ENCODE assay signal across 9 cellular contexts in genomic region chr1:155219592-155220031, GRCh38. TPM values are rescaled to one million over a fixed set of nuclear protein-coding genes. Genes with fewer than 3 reads are reported as not detected.
DNase-seq lines count a peak whose midpoint lies in the region; ATAC-seq lines count a peak whose summit lies in the region.
"Had no signal": no experiment of that assay in that cellular context is flagged by ENCODE, and none has a peak within 500 bp of the region (broad histone marks: within the 10 kb centered on the region; RNA-seq: fewer than 3 reads in every experiment).

No MANE protein-coding gene starts in this region.

- no peaks in the 10 kb centered on the region for H3K9me3 ChIP-seq in stomach smooth muscle (ENCODE audit: control insufficient read depth in 2 of 2, low read length in 2 of 2)
- H3K9me3 ChIP-seq: SJSA1 had no signal

- CTCF ChIA-PET in activated CD8-positive, alpha-beta memory T cell treated with anti-CD3 and anti-CD28 coated beads, Interleukin-2, amount 10 ng/mL, durations not matched to agents 7 days and 5 days (lab: Charles Lee): interaction anchor here (2.2 to 2.8 kb wide), 2 partner anchors 12 to 31 kb away, joined by 9 to 13 read pairs; partner anchors contain the start of genes MTX1 and THBS3

- intact Hi-C loops in activated T-helper 1 cell treated with anti-CD3 and anti-CD28 coated beads, Interleukin-12 subunit alpha, Interleukin-12 subunit beta, Interleukin-2, Interleukin-4 antibody, amounts not matched to agents 30 ng/mL and 10 ng/mL and 1 ng/mL, durations not matched to agents 14 hours and 24 hours and 36 hours (cut with micrococcal nuclease): no loop called here

- peak; percentile 63 for DNase-seq in activated CD8-positive, alpha-beta memory T cell treated with anti-CD3 and anti-CD28 coated beads, Interleukin-2, amount 10 ng/mL, durations not matched to agents 7 days and 5 days
- no peak for DNase-seq in activated CD8-positive, alpha-beta memory T cell treated with anti-CD3 and anti-CD28 coated beads, Interleukin-2, amount 50 U/mL, for 48 hours
- no peak for DNase-seq in activated T-helper 1 cell treated with anti-CD3 and anti-CD28 coated beads, Interleukin-12 subunit alpha, Interleukin-12 subunit beta, Interleukin-2, Interleukin-4 antibody, amounts not matched to agents 30 ng/mL and 10 ng/mL and 1 ng/mL, durations not matched to agents 14 hours and 24 hours and 36 hours (ENCODE audit: low spot score)
- DNase-seq in inferior parietal cortex (ENCODE audit: extremely low spot score): peak; percentile 84
- no peak for DNase-seq in activated effector memory CD4-positive, alpha-beta T cell treated with Interleukin-2 at 50 U/mL for 16 hours
- DNase-seq in stimulated activated naive CD4-positive, alpha-beta T cell treated with Interleukin-2 at 50 U/mL for 16 hours (lab: John Stamatoyannopoulos, UW): no peak

- H3K36me3 Mint-ChIP-seq in activated CD8-positive, alpha-beta memory T cell treated with anti-CD3 and anti-CD28 coated beads, Interleukin-2, amount 10 ng/mL, durations not matched to agents 7 days and 5 days: peaks cover 3% of the 10 kb centered on the region
- H3K36me3 Mint-ChIP-seq in activated T-helper 1 cell treated with anti-CD3 and anti-CD28 coated beads, Interleukin-12 subunit alpha, Interleukin-12 subunit beta, Interleukin-2, Interleukin-4 antibody, amounts not matched to agents 30 ng/mL and 10 ng/mL and 1 ng/mL, durations not matched to agents 14 hours and 24 hours and 36 hours (ENCODE audit: low read depth): peaks cover 7% of the 10 kb centered on the region

- H3K27ac Mint-ChIP-seq in activated CD8-positive, alpha-beta memory T cell treated with anti-CD3 and anti-CD28 coated beads, Interleukin-2, amount 10 ng/mL, durations not matched to agents 7 days and 5 days: peak overlapping the region; percentile 80
- peak overlapping the region; percentile 53 for H3K27ac Mint-ChIP-seq in activated T-helper 1 cell treated with anti-CD3 and anti-CD28 coated beads, Interleukin-12 subunit alpha, Interleukin-12 subunit beta, Interleukin-2, Interleukin-4 antibody, amounts not matched to agents 30 ng/mL and 10 ng/mL and 1 ng/mL, durations not matched to agents 14 hours and 24 hours and 36 hours

- peak overlapping the region; percentile 24 for H3K27ac ChIP-seq in stomach smooth muscle (ENCODE audit: low read length)
- H3K27ac ChIP-seq: SJSA1 had no signal

- H3K4me3 ChIP-seq in stomach smooth muscle (ENCODE audit: low read length in 2 of 2): peak overlapping the region in 1 of 2 donors; percentile 44
- H3K4me3 ChIP-seq: SJSA1 had no signal

- H3K27me3 ChIP-seq in stomach smooth muscle (ENCODE audit: control insufficient read depth in 1 of 2, insufficient read depth in 2 of 2, low read length in 2 of 2): no peaks in the 10 kb centered on the region
- H3K27me3 ChIP-seq: SJSA1 had no signal

- peaks cover 5% of the 10 kb centered on the region for H3K4me1 ChIP-seq in stomach smooth muscle (ENCODE audit: control insufficient read depth, insufficient read depth, low read length)

- peak; percentile 53 for ATAC-seq in activated CD8-positive, alpha-beta memory T cell treated with anti-CD3 and anti-CD28 coated beads, Interleukin-2, amount 10 ng/mL, durations not matched to agents 7 days and 5 days
- no peak for ATAC-seq in HG02938 (IDR thresholded peaks at IDR 0.05; ENCODE audit: unreplicated experiment)

- H3K27me3 Mint-ChIP-seq in activated CD8-positive, alpha-beta memory T cell treated with anti-CD3 and anti-CD28 coated beads, Interleukin-2, amount 10 ng/mL, durations not matched to agents 7 days and 5 days: no peaks in the 10 kb centered on the region
- no peaks in the 10 kb centered on the region for H3K27me3 Mint-ChIP-seq in activated T-helper 1 cell treated with anti-CD3 and anti-CD28 coated beads, Interleukin-12 subunit alpha, Interleukin-12 subunit beta, Interleukin-2, Interleukin-4 antibody, amounts not matched to agents 30 ng/mL and 10 ng/mL and 1 ng/mL, durations not matched to agents 14 hours and 24 hours and 36 hours (ENCODE audit: insufficient read depth)

- peaks cover 39% of the 10 kb centered on the region for H3K4me1 Mint-ChIP-seq in activated CD8-positive, alpha-beta memory T cell treated with anti-CD3 and anti-CD28 coated beads, Interleukin-2, amount 10 ng/mL, durations not matched to agents 7 days and 5 days
- H3K4me1 Mint-ChIP-seq in activated T-helper 1 cell treated with anti-CD3 and anti-CD28 coated beads, Interleukin-12 subunit alpha, Interleukin-12 subunit beta, Interleukin-2, Interleukin-4 antibody, amounts not matched to agents 30 ng/mL and 10 ng/mL and 1 ng/mL, durations not matched to agents 14 hours and 24 hours and 36 hours (ENCODE audit: low read depth): peaks cover 27% of the 10 kb centered on the region

- no peak overlapping the region for H3K4me3 Mint-ChIP-seq in activated CD8-positive, alpha-beta memory T cell treated with anti-CD3 and anti-CD28 coated beads, Interleukin-2, amount 10 ng/mL, durations not matched to agents 7 days and 5 days
- no peak overlapping the region for H3K4me3 Mint-ChIP-seq in activated T-helper 1 cell treated with anti-CD3 and anti-CD28 coated beads, Interleukin-12 subunit alpha, Interleukin-12 subunit beta, Interleukin-2, Interleukin-4 antibody, amounts not matched to agents 30 ng/mL and 10 ng/mL and 1 ng/mL, durations not matched to agents 14 hours and 24 hours and 36 hours

- no peaks in the 10 kb centered on the region for H3K9me3 Mint-ChIP-seq in activated CD8-positive, alpha-beta memory T cell treated with anti-CD3 and anti-CD28 coated beads, Interleukin-2, amount 10 ng/mL, durations not matched to agents 7 days and 5 days (ENCODE audit: low read depth)
- H3K9me3 Mint-ChIP-seq in activated T-helper 1 cell treated with anti-CD3 and anti-CD28 coated beads, Interleukin-12 subunit alpha, Interleukin-12 subunit beta, Interleukin-2, Interleukin-4 antibody, amounts not matched to agents 30 ng/mL and 10 ng/mL and 1 ng/mL, durations not matched to agents 14 hours and 24 hours and 36 hours: no peaks in the 10 kb centered on the region

- no peak overlapping the region for H3K9ac ChIP-seq in stomach smooth muscle (ENCODE audit: low read length in 2 of 2)

- H3K36me3 ChIP-seq in stomach smooth muscle (ENCODE audit: control insufficient read depth in 2 of 2, insufficient read depth in 2 of 2, low read length in 2 of 2): peaks cover 0 to 2% of the 10 kb centered on the region in 2 donors

RNA-seq across cellular contexts. Expression of gene MTX1, which starts 11.1 kb away (rescaled TPM):
- total RNA-seq in activated CD8-positive, alpha-beta memory T cell treated with anti-CD3 and anti-CD28 coated beads, Interleukin-2, amount 10 ng/mL, durations not matched to agents 7 days and 5 days: 10 to 100 TPM; 39.0 to 48.6 TPM
- total RNA-seq in activated T-helper 1 cell treated with anti-CD3 and anti-CD28 coated beads, Interleukin-12 subunit alpha, Interleukin-12 subunit beta, Interleukin-2, Interleukin-4 antibody, amounts not matched to agents 30 ng/mL and 10 ng/mL and 1 ng/mL, durations not matched to agents 14 hours and 24 hours and 36 hours: 61.8 and 62.3 TPM in 2 replicates

RNA-seq across cellular contexts. Expression of gene THBS3, which starts 11.9 kb away (rescaled TPM):
- 10 to 100 TPM; 14.3 to 23.5 TPM for total RNA-seq in activated CD8-positive, alpha-beta memory T cell treated with anti-CD3 and anti-CD28 coated beads, Interleukin-2, amount 10 ng/mL, durations not matched to agents 7 days and 5 days
- total RNA-seq in activated T-helper 1 cell treated with anti-CD3 and anti-CD28 coated beads, Interleukin-12 subunit alpha, Interleukin-12 subunit beta, Interleukin-2, Interleukin-4 antibody, amounts not matched to agents 30 ng/mL and 10 ng/mL and 1 ng/mL, durations not matched to agents 14 hours and 24 hours and 36 hours: 9.7 and 10.0 TPM in 2 replicates

RNA-seq across cellular contexts. Expression of gene ENTREP3, which starts 35.7 kb away (rescaled TPM):
- 10 to 100 TPM; 30.7 to 32.3 TPM for total RNA-seq in activated CD8-positive, alpha-beta memory T cell treated with anti-CD3 and anti-CD28 coated beads, Interleukin-2, amount 10 ng/mL, durations not matched to agents 7 days and 5 days
- 40.3 and 45.5 TPM in 2 replicates for total RNA-seq in activated T-helper 1 cell treated with anti-CD3 and anti-CD28 coated beads, Interleukin-12 subunit alpha, Interleukin-12 subunit beta, Interleukin-2, Interleukin-4 antibody, amounts not matched to agents 30 ng/mL and 10 ng/mL and 1 ng/mL, durations not matched to agents 14 hours and 24 hours and 36 hours

RNA-seq across cellular contexts. Expression of gene SCAMP3, which starts 42.5 kb away (rescaled TPM):
- total RNA-seq in activated CD8-positive, alpha-beta memory T cell treated with anti-CD3 and anti-CD28 coated beads, Interleukin-2, amount 10 ng/mL, durations not matched to agents 7 days and 5 days: 100 to 1,000 TPM in 1 of 2 experiments, 10 to 100 TPM in 1; 82.0 to 108 TPM
- 147 and 168 TPM in 2 replicates for total RNA-seq in activated T-helper 1 cell treated with anti-CD3 and anti-CD28 coated beads, Interleukin-12 subunit alpha, Interleukin-12 subunit beta, Interleukin-2, Interleukin-4 antibody, amounts not matched to agents 30 ng/mL and 10 ng/mL and 1 ng/mL, durations not matched to agents 14 hours and 24 hours and 36 hours

RNA-seq across cellular contexts. Expression of gene TRIM46, which starts 46.0 kb away (rescaled TPM):
- total RNA-seq in activated CD8-positive, alpha-beta memory T cell treated with anti-CD3 and anti-CD28 coated beads, Interleukin-2, amount 10 ng/mL, durations not matched to agents 7 days and 5 days: 10 to 100 TPM; 11.2 to 16.1 TPM
- 10.2 and 12.6 TPM in 2 replicates for total RNA-seq in activated T-helper 1 cell treated with anti-CD3 and anti-CD28 coated beads, Interleukin-12 subunit alpha, Interleukin-12 subunit beta, Interleukin-2, Interleukin-4 antibody, amounts not matched to agents 30 ng/mL and 10 ng/mL and 1 ng/mL, durations not matched to agents 14 hours and 24 hours and 36 hours

Comparison
In these comparisons a context has a peak if more than half of its experiments do, and no peak if none do; other contexts are left out.
1. DNase-seq: peak in activated CD8-positive, alpha-beta memory T cell treated with anti-CD3 and anti-CD28 coated beads, Interleukin-2, amount 10 ng/mL, durations not matched to agents 7 days and 5 days (single experiment) and inferior parietal cortex (single experiment); none in activated CD8-positive, alpha-beta memory T cell treated with anti-CD3 and anti-CD28 coated beads, Interleukin-2, amount 50 U/mL, for 48 hours (single experiment), activated T-helper 1 cell treated with anti-CD3 and anti-CD28 coated beads, Interleukin-12 subunit alpha, Interleukin-12 subunit beta, Interleukin-2, Interleukin-4 antibody, amounts not matched to agents 30 ng/mL and 10 ng/mL and 1 ng/mL, durations not matched to agents 14 hours and 24 hours and 36 hours (single experiment), activated effector memory CD4-positive, alpha-beta T cell treated with Interleukin-2 at 50 U/mL for 16 hours (single experiment) and stimulated activated naive CD4-positive, alpha-beta T cell treated with Interleukin-2 at 50 U/mL for 16 hours (single experiment).